15 cellular contexts compared by ENCODE assay signal in the genomic region with DNA sequence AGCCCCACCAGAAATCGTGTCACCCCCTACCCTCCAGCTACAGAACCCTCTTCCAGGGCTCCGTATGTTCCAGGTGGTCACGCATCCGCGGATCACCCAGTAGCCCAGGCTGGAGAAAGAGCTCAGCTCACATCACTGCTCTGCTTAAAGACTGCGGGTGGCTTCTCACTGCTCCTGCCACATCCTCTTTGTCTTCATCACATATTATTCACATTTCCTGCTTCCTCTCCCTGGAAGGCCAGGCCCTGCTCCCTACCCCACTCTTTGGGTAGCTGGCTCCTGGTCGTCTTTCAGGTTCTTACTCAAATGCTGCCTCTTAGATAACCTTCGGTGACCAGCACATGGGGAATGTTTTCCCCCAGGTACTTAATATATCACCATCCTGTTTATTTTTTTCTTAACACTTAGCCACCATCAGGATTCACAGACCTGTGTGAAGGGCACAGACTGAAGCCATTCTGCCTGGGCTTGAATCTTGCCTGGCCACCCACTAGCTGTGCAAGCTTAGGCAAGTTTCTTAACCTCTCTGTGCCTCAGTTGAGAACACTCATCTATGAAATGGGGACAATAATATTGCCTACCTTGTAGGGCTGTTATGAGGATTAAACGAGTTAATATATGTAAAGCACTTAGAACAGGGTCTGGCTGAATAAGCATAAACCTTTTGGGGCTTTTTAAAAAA.
DNase-seq lines count a peak whose midpoint lies in the region; ATAC-seq and TF ChIP-seq lines count a peak whose summit lies in the region.
"Had no signal": no experiment of that assay in that cellular context is flagged by ENCODE, and none has a peak within 500 bp of the region (broad histone marks: within the 10 kb centered on the region; RNA-seq: fewer than 3 reads in every experiment).

No MANE protein-coding gene starts in this region.

- H3K9me3 Mint-ChIP-seq in endodermal cell = no peaks in the 10 kb centered on the region
- H3K9me3 Mint-ChIP-seq in natural killer cell treated with Interleukin-12 subunit alpha and Interleukin-12 subunit beta and Interleukin-15 and Interleukin-18, amount 100 ng/mL, for 72 hours = no peaks in the 10 kb centered on the region

- H3K9ac ChIP-seq in PC-3 (ENCODE audit: low read length) = peak overlapping the region; percentile 38; the same call in 1 of the 2 replicates
- H3K9ac ChIP-seq in endodermal cell (ENCODE audit: extremely low read depth, low read length, poor library complexity, severe bottlenecking) = no peak overlapping the region

- intact Hi-C loops in PC-3 (cut with micrococcal nuclease) = loop anchor here (5.0 to 10.0 kb wide), 2 partner anchors 113 to 180 kb away; no protein-coding TSS in a partner anchor

- H3K36me3 Mint-ChIP-seq in endodermal cell (ENCODE audit: low read depth) = no peaks in the 10 kb centered on the region
- no peaks in the 10 kb centered on the region for H3K36me3 Mint-ChIP-seq in natural killer cell treated with Interleukin-12 subunit alpha and Interleukin-12 subunit beta and Interleukin-15 and Interleukin-18, amount 100 ng/mL, for 72 hours

- H3K27me3 ChIP-seq in PC-3 (ENCODE audit: low read length) (no peaks in the 10 kb centered on the region), endodermal cell (ENCODE audit: control insufficient read depth, insufficient read depth, low read length, poor library complexity, severe bottlenecking) (peaks cover 14% of the 10 kb centered on the region)

- H3K4me1 Mint-ChIP-seq in endodermal cell = peaks cover 16% of the 10 kb centered on the region
- peaks cover 12% of the 10 kb centered on the region in 2 donors for H3K4me1 Mint-ChIP-seq in natural killer cell treated with Interleukin-12 subunit alpha and Interleukin-12 subunit beta and Interleukin-15 and Interleukin-18, amount 100 ng/mL, for 72 hours (ENCODE audit: low read depth in 2 of 2)

- POLR2A ChIA-PET in PC-3 (lab: Charles Lee; ENCODE audit: unreplicated experiment) = interaction anchor here (0.6 to 0.7 kb wide), 2 partner anchors 63 to 110 kb away, joined by 4 to 5 read pairs; no protein-coding TSS in a partner anchor

- no peaks in the 10 kb centered on the region for H3K9me2 ChIP-seq in PC-3 (replicated peaks; ENCODE audit: low read length)

- TF ChIP-seq CTCF in PC-3 (conservative IDR thresholded peaks at IDR 0.05; ENCODE audit: low read depth, low read length) = no peak
- TF ChIP-seq CTCF in endodermal cell (conservative IDR thresholded peaks at IDR 0.05) = no peak

- H3K27ac ChIP-seq in PC-3 (ENCODE audit: low read length) = peak overlapping the region; percentile 84
- no peak overlapping the region for H3K27ac ChIP-seq in endodermal cell (ENCODE audit: low read depth, low read length)

- H3K9me3 ChIP-seq in PC-3 (ENCODE audit: low read length) = no peaks in the 10 kb centered on the region
- H3K9me3 ChIP-seq in endodermal cell (ENCODE audit: control insufficient read depth, low read length) = no peaks in the 10 kb centered on the region

- H3K79me2 ChIP-seq in PC-3 (ENCODE audit: low read length) = peaks cover 19% of the 10 kb centered on the region

- peak overlapping the region; percentile 72 for H3K4me2 ChIP-seq in PC-3 (ENCODE audit: low read length)

- peaks cover 39% of the 10 kb centered on the region for H3K27me3 Mint-ChIP-seq in endodermal cell (ENCODE audit: insufficient read depth)
- H3K27me3 Mint-ChIP-seq in natural killer cell treated with Interleukin-12 subunit alpha and Interleukin-12 subunit beta and Interleukin-15 and Interleukin-18, amount 100 ng/mL, for 72 hours = peaks cover 41 to 49% of the 10 kb centered on the region in 2 donors

- H3K27ac Mint-ChIP-seq in endodermal cell = no peak overlapping the region
- no peak overlapping the region for H3K27ac Mint-ChIP-seq in natural killer cell treated with Interleukin-12 subunit alpha and Interleukin-12 subunit beta and Interleukin-15 and Interleukin-18, amount 100 ng/mL, for 72 hours
- H3K27ac Mint-ChIP-seq: T-helper 17 cell had no signal

- H3K4me3 Mint-ChIP-seq in endodermal cell = no peak overlapping the region
- peak overlapping the region; percentile 8 for H3K4me3 Mint-ChIP-seq in natural killer cell treated with Interleukin-12 subunit alpha and Interleukin-12 subunit beta and Interleukin-15 and Interleukin-18, amount 100 ng/mL, for 72 hours
- H3K4me3 Mint-ChIP-seq: T-helper 17 cell had no signal

- no peaks in the 10 kb centered on the region for H3K36me3 ChIP-seq in PC-3 (ENCODE audit: low read depth, low read length)
- H3K36me3 ChIP-seq in endodermal cell (ENCODE audit: control insufficient read depth, insufficient read depth, low read length) = no peaks in the 10 kb centered on the region

- H3F3A ChIP-seq in PC-3 (ENCODE audit: low read length, unreplicated experiment) = no peaks in the 10 kb centered on the region

- no TSS peak for BruUV-seq in PC-3 (replicated peaks; lab: Mats Ljungman, UMichigan)

- H2AFZ ChIP-seq in PC-3 (ENCODE audit: low read length) = peak overlapping the region; percentile 59; the same call in 1 of the 2 replicates

- CTCF ChIA-PET in PC-3 (lab: Charles Lee) = interaction anchor here (0.6 kb wide), 1 partner anchor 139 kb away, joined by 3 read pairs; no protein-coding TSS in a partner anchor

- H3K4me3 ChIP-seq in PC-3 (ENCODE audit: low read length) (peak overlapping the region; percentile 24; the same call in 1 of the 2 replicates), endodermal cell (ENCODE audit: low read length) (no peak overlapping the region)

- whole genome bisulfite sequencing in endodermal cell (ENCODE audit: insufficient coverage in 1 of 2, insufficient read length in 1 of 2), 2 experiments = 68 to 71% methylated on average over 9 of the region's 9 CpGs

- H4K20me1 ChIP-seq in PC-3 (ENCODE audit: low read length) = no peaks in the 10 kb centered on the region

- ATAC-seq in PC-3 = peak; percentile 73
- no peak for ATAC-seq in natural killer cell treated with Interleukin-12 subunit alpha and Interleukin-12 subunit beta and Interleukin-15 and Interleukin-18, amount 100 ng/mL, for 72 hours
- ATAC-seq: T-helper 17 cell had no signal

- peak; percentile 56 for DNase-seq in EL
- DNase-seq in PC-3 = peak; percentile 65
- DNase-seq in endodermal cell = peak; percentile 63
- DNase-seq in natural killer cell treated with Interleukin-12 subunit alpha and Interleukin-12 subunit beta and Interleukin-15 and Interleukin-18, amount 100 ng/mL, for 72 hours (ENCODE audit: low spot score) = no peak
- no peak for DNase-seq in DMS53 treated with DMSO at 0.1 percent for 48 hours (lab: John Stamatoyannopoulos, UW; ENCODE audit: unreplicated experiment)
- DNase-seq in T-helper 2 cell = no peak
- DNase-seq in AG08396 (ENCODE audit: low spot score) = no peak
- no peak for DNase-seq in NCI-H1048 (lab: John Stamatoyannopoulos, UW)
- DNase-seq: activated effector memory CD4-positive, alpha-beta T cell treated with anti-CD3 and anti-CD28 coated beads, Interleukin-2, amount 50 U/mL, for 16 hours; DMS79; erythroblast; NCI-H1417; occipital lobe; Right ventricle myocardium superior; T-helper 17 cell had no signal

- H3K4me1 ChIP-seq in PC-3 (ENCODE audit: insufficient read depth, low read length) (peaks cover 31% of the 10 kb centered on the region), endodermal cell (ENCODE audit: control insufficient read depth, insufficient read depth, low read length) (no peaks in the 10 kb centered on the region)

Comparison
In these comparisons a context has a peak if more than half of its experiments do, and no peak if none do; other contexts are left out.
1. DNase-seq: peak in EL (single experiment), PC-3 (single experiment) and endodermal cell (single experiment); none in natural killer cell treated with Interleukin-12 subunit alpha and Interleukin-12 subunit beta and Interleukin-15 and Interleukin-18, amount 100 ng/mL, for 72 hours (single experiment), DMS53 treated with DMSO at 0.1 percent for 48 hours (single experiment), T-helper 2 cell (0 of 5), AG08396 (single experiment) and NCI-H1048 (single experiment).